In genomic region chr1:78570539-78570938, GRCh38 we compare ENCODE assay signal across 1 cellular context.
TF ChIP-seq lines count a peak whose summit lies in the region.

No MANE protein-coding gene starts in this region.

TF ChIP-seq in GM23338, 12 proteins besides CTCF, POLR2A, EP300 and RAD21 (continued from another document):
- TF ChIP-seq, protein P1, sequence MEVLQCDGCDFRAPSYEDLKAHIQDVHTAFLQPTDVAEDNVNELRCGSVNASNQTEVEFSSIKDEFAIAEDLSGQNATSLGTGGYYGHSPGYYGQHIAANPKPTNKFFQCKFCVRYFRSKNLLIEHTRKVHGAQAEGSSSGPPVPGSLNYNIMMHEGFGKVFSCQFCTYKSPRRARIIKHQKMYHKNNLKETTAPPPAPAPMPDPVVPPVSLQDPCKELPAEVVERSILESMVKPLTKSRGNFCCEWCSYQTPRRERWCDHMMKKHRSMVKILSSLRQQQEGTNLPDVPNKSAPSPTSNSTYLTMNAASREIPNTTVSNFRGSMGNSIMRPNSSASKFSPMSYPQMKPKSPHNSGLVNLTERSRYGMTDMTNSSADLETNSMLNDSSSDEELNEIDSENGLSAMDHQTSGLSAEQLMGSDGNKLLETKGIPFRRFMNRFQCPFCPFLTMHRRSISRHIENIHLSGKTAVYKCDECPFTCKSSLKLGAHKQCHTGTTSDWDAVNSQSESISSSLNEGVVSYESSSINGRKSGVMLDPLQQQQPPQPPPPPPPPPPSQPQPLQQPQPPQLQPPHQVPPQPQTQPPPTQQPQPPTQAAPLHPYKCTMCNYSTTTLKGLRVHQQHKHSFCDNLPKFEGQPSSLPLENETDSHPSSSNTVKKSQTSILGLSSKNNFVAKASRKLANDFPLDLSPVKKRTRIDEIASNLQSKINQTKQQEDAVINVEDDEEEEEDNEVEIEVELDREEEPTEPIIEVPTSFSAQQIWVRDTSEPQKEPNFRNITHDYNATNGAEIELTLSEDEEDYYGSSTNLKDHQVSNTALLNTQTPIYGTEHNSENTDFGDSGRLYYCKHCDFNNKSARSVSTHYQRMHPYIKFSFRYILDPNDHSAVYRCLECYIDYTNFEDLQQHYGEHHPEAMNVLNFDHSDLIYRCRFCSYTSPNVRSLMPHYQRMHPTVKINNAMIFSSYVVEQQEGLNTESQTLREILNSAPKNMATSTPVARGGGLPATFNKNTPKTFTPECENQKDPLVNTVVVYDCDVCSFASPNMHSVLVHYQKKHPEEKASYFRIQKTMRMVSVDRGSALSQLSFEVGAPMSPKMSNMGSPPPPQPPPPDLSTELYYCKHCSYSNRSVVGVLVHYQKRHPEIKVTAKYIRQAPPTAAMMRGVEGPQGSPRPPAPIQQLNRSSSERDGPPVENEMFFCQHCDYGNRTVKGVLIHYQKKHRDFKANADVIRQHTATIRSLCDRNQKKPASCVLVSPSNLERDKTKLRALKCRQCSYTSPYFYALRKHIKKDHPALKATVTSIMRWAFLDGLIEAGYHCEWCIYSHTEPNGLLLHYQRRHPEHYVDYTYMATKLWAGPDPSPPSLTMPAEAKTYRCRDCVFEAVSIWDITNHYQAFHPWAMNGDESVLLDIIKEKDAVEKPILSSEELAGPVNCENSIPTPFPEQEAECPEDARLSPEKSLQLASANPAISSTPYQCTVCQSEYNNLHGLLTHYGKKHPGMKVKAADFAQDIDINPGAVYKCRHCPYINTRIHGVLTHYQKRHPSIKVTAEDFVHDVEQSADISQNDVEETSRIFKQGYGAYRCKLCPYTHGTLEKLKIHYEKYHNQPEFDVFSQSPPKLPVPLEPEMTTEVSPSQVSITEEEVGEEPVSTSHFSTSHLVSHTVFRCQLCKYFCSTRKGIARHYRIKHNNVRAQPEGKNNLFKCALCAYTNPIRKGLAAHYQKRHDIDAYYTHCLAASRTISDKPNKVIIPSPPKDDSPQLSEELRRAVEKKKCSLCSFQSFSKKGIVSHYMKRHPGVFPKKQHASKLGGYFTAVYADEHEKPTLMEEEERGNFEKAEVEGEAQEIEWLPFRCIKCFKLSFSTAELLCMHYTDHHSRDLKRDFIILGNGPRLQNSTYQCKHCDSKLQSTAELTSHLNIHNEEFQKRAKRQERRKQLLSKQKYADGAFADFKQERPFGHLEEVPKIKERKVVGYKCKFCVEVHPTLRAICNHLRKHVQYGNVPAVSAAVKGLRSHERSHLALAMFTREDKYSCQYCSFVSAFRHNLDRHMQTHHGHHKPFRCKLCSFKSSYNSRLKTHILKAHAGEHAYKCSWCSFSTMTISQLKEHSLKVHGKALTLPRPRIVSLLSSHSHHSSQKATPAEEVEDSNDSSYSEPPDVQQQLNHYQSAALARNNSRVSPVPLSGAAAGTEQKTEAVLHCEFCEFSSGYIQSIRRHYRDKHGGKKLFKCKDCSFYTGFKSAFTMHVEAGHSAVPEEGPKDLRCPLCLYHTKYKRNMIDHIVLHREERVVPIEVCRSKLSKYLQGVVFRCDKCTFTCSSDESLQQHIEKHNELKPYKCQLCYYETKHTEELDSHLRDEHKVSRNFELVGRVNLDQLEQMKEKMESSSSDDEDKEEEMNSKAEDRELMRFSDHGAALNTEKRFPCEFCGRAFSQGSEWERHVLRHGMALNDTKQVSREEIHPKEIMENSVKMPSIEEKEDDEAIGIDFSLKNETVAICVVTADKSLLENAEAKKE (CRISPR knock-in tag; IDR thresholded peaks at IDR 0.05): no peak
- TF ChIP-seq, protein P2, sequence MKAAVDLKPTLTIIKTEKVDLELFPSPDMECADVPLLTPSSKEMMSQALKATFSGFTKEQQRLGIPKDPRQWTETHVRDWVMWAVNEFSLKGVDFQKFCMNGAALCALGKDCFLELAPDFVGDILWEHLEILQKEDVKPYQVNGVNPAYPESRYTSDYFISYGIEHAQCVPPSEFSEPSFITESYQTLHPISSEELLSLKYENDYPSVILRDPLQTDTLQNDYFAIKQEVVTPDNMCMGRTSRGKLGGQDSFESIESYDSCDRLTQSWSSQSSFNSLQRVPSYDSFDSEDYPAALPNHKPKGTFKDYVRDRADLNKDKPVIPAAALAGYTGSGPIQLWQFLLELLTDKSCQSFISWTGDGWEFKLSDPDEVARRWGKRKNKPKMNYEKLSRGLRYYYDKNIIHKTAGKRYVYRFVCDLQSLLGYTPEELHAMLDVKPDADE (IDR thresholded peaks at IDR 0.05): no peak
- TF ChIP-seq REST (IDR thresholded peaks at IDR 0.05; ENCODE audit: unreplicated experiment) (no peak), JUNB (IDR thresholded peaks at IDR 0.05; ENCODE audit: unreplicated experiment) (no peak), STAT1 (IDR thresholded peaks at IDR 0.05; ENCODE audit: unreplicated experiment) (no peak), EZH2 (IDR thresholded peaks at IDR 0.05; ENCODE audit: low read depth, unreplicated experiment) (no peak), CREB1 (CRISPR knock-in tag; IDR thresholded peaks at IDR 0.05; ENCODE audit: low read depth) (no peak), NANOG (IDR thresholded peaks at IDR 0.05; ENCODE audit: borderline replicate concordance) (no peak), ZNF114 (CRISPR knock-in tag; IDR thresholded peaks at IDR 0.05) (no peak)
